8 cellular contexts compared by ENCODE assay signal in the genomic region with DNA sequence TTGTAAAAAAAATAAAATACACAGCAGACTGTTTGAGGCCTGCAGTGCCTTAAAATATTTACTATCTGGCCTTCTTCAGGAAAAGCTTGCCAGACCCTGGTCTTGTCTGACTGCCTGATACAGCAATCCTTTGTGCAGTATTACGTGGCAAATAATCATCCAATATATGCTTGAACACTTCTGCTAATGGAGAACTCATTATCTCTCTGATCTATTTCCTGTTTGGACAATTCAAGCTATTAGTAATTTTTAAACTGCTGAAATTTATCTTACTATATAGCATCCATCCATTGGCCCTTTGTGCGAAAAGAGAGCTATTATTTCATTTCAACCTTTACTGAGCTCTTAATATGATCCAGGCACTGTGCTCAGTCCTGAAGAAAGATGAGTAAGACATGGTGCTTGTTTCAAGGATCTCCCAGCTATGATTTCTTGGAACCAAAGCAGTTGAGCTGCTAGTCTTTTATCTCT. TPM values are rescaled to one million over a fixed set of nuclear protein-coding genes. Genes with fewer than 3 reads are reported as not detected.
DNase-seq lines count a peak whose midpoint lies in the region; ATAC-seq and TF ChIP-seq lines count a peak whose summit lies in the region.

No MANE protein-coding gene starts in this region.

- no peak for TF ChIP-seq POLR2A in stomach (IDR thresholded peaks at IDR 0.05)

- H3K9me3 ChIP-seq in stomach: no peaks in the 10 kb centered on the region

- peaks cover 42% of the 10 kb centered on the region for H3K36me3 Mint-ChIP-seq in activated CD4-positive, alpha-beta T cell treated with anti-CD3 and anti-CD28 coated beads, Interleukin-2, amount 10 ng/mL, durations not matched to agents 24 days and 14 days (ENCODE audit: low read depth)
- peaks cover 47% of the 10 kb centered on the region for H3K36me3 Mint-ChIP-seq in activated CD4-positive, alpha-beta T cell treated with anti-CD3 and anti-CD28 coated beads for 36 hours (ENCODE audit: low read depth)

- peak overlapping the region in 4 of 5 donors; percentile 64 to 83 (median 73) for H3K27ac ChIP-seq in stomach

- H3K36me3 ChIP-seq in stomach: peaks cover 4 to 13% (median 7%) of the 10 kb centered on the region in 4 donors

- POLR2A ChIA-PET in activated CD4-positive, alpha-beta T cell treated with anti-CD3 and anti-CD28 coated beads for 36 hours (lab: Charles Lee): interaction anchor here (0.6 to 1.2 kb wide), 3 partner anchors 9 to 177 kb away, joined by 3 to 5 read pairs (median 3); a partner anchor contains a TSS

- no peak for DNase-seq in activated CD4-positive, alpha-beta T cell treated with anti-CD3 and anti-CD28 coated beads, Interleukin-2, amount 10 ng/mL, durations not matched to agents 24 days and 14 days
- DNase-seq in activated CD4-positive, alpha-beta T cell treated with anti-CD3 and anti-CD28 coated beads for 36 hours: no peak
- DNase-seq in fibroblast of gingiva (ENCODE audit: low read depth) (peak; percentile 42), stomach (no peak), activated gamma-delta T cell (lab: John Stamatoyannopoulos, UW) (no peak), midbrain (lab: John Stamatoyannopoulos, UW) (no peak)
- no peak for DNase-seq in stimulated activated CD4-positive, alpha-beta T cell treated with anti-CD3 and anti-CD28 coated beads, Interleukin-15, amount 100 ng/mL, for 24 hours

- TF ChIP-seq EP300 in stomach (IDR thresholded peaks at IDR 0.05): no peak

- H3K4me1 ChIP-seq in stomach: peaks cover 22 to 68% (median 43%) of the 10 kb centered on the region in 4 donors

- 46 to 76% (median 69%) methylated on average over 2 of the region's 2 CpGs for WGBS in stomach, 5 donors

- no peaks in the 10 kb centered on the region for H3K27me3 Mint-ChIP-seq in activated CD4-positive, alpha-beta T cell treated with anti-CD3 and anti-CD28 coated beads, Interleukin-2, amount 10 ng/mL, durations not matched to agents 24 days and 14 days
- H3K27me3 Mint-ChIP-seq in activated CD4-positive, alpha-beta T cell treated with anti-CD3 and anti-CD28 coated beads for 36 hours: no peaks in the 10 kb centered on the region

- intact Hi-C loops in activated CD4-positive, alpha-beta T cell treated with anti-CD3 and anti-CD28 coated beads, Interleukin-2, amount 10 ng/mL, durations not matched to agents 24 days and 14 days (cut with micrococcal nuclease): loop anchor here (5.0 kb wide), 1 partner anchor 51 kb away; no protein-coding TSS in a partner anchor
- intact Hi-C loops in activated CD4-positive, alpha-beta T cell treated with anti-CD3 and anti-CD28 coated beads for 36 hours (cut with DNase I, micrococcal nuclease): no loop called here
- intact Hi-C loops in stomach (cut with DNase I; ENCODE audit: low total_unique reads): no loop called here

- H3K27me3 ChIP-seq in stomach: no peaks in the 10 kb centered on the region

- ATAC-seq in activated CD4-positive, alpha-beta T cell treated with anti-CD3 and anti-CD28 coated beads for 36 hours: no peak
- peak; percentile 77 for ATAC-seq in SK-N-SH treated with all-trans-retinoic acid at 6 μM for 48 hours

- peaks cover 44% of the 10 kb centered on the region for H3K4me1 Mint-ChIP-seq in activated CD4-positive, alpha-beta T cell treated with anti-CD3 and anti-CD28 coated beads, Interleukin-2, amount 10 ng/mL, durations not matched to agents 24 days and 14 days
- H3K4me1 Mint-ChIP-seq in activated CD4-positive, alpha-beta T cell treated with anti-CD3 and anti-CD28 coated beads for 36 hours: peaks cover 58% of the 10 kb centered on the region

- peak overlapping the region; percentile 90 for H3K27ac Mint-ChIP-seq in activated CD4-positive, alpha-beta T cell treated with anti-CD3 and anti-CD28 coated beads, Interleukin-2, amount 10 ng/mL, durations not matched to agents 24 days and 14 days
- no peak overlapping the region for H3K27ac Mint-ChIP-seq in activated CD4-positive, alpha-beta T cell treated with anti-CD3 and anti-CD28 coated beads for 36 hours

- CTCF ChIA-PET in activated CD4-positive, alpha-beta T cell treated with anti-CD3 and anti-CD28 coated beads for 36 hours (lab: Charles Lee): interaction anchor here (1.0 to 2.3 kb wide), 6 partner anchors 9 to 228 kb away, joined by 3 to 6 read pairs (median 4); a partner anchor contains a TSS

- H3K4me3 Mint-ChIP-seq in activated CD4-positive, alpha-beta T cell treated with anti-CD3 and anti-CD28 coated beads, Interleukin-2, amount 10 ng/mL, durations not matched to agents 24 days and 14 days: no peak overlapping the region
- no peak overlapping the region for H3K4me3 Mint-ChIP-seq in activated CD4-positive, alpha-beta T cell treated with anti-CD3 and anti-CD28 coated beads for 36 hours

- no peak overlapping the region for H3K4me3 ChIP-seq in stomach

- no peaks in the 10 kb centered on the region for H3K9me3 Mint-ChIP-seq in activated CD4-positive, alpha-beta T cell treated with anti-CD3 and anti-CD28 coated beads, Interleukin-2, amount 10 ng/mL, durations not matched to agents 24 days and 14 days
- no peaks in the 10 kb centered on the region for H3K9me3 Mint-ChIP-seq in activated CD4-positive, alpha-beta T cell treated with anti-CD3 and anti-CD28 coated beads for 36 hours (ENCODE audit: low read depth)

- no peak for TF ChIP-seq CTCF in stomach (IDR thresholded peaks at IDR 0.05)

TF ChIP-seq in SK-N-SH treated with all-trans-retinoic acid at 6 μM for 48 hours, 23 proteins besides CTCF, POLR2A, EP300 and RAD21:
- TF ChIP-seq, protein P1, sequence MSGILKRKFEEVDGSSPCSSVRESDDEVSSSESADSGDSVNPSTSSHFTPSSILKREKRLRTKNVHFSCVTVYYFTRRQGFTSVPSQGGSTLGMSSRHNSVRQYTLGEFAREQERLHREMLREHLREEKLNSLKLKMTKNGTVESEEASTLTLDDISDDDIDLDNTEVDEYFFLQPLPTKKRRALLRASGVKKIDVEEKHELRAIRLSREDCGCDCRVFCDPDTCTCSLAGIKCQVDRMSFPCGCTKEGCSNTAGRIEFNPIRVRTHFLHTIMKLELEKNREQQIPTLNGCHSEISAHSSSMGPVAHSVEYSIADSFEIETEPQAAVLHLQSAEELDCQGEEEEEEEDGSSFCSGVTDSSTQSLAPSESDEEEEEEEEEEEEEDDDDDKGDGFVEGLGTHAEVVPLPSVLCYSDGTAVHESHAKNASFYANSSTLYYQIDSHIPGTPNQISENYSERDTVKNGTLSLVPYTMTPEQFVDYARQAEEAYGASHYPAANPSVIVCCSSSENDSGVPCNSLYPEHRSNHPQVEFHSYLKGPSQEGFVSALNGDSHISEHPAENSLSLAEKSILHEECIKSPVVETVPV (CRISPR knock-in tag; IDR thresholded peaks at IDR 0.05): no peak
- TF ChIP-seq ISL1 (CRISPR knock-in tag; IDR thresholded peaks at IDR 0.05): peak; percentile 71
TF ChIP-seq in SK-N-SH treated with all-trans-retinoic acid at 6 μM for 48 hours: peak in this region for 1.

RNA-seq across cellular contexts. Expression of a gene that starts 15.9 kb away (rescaled TPM):
- total RNA-seq in activated CD4-positive, alpha-beta T cell treated with anti-CD3 and anti-CD28 coated beads, Interleukin-2, amount 10 ng/mL, durations not matched to agents 24 days and 14 days: 37.7 and 41.4 TPM in 2 replicates
- total RNA-seq in activated CD4-positive, alpha-beta T cell treated with anti-CD3 and anti-CD28 coated beads for 36 hours: 10 to 100 TPM; 31.6 to 34.5 TPM
- total RNA-seq in stomach: 100 to 1,000 TPM in 1 of 5 donors, 10 to 100 TPM in 4; 14.5 to 167 (median 68.8) TPM
- 10 to 100 TPM in 2 of 3 donors, 1 to 10 TPM in 1; 6.8 to 12.9 (median 12.5) TPM for polyA plus RNA-seq in stomach
